Comparison of ENCODE assay signal across 25 cellular contexts in the genomic region with DNA sequence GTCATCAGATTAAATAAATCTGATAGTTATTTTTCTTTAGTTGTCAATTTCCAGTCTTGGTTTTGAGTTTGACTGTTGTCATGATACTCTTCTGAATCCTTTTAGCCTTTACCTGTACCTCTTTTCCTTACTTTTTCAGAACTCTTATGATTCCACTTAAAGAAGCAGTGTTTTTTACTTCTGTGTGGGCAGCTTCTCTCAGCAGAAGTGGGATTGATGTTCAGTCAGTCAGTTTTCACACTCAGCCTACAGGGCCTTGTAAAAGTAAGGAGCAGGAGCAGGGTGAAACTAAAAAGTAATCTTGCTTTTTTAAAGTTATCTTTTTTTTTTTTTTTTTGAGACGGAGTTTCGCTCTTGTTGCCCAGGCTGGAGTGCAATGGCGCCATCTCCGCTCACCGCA.
"Had no signal": no experiment of that assay in that cellular context is flagged by ENCODE, and none has a peak within 500 bp of the region (broad histone marks: within the 10 kb centered on the region; RNA-seq: fewer than 3 reads in every experiment).

No MANE protein-coding gene starts in this region.

- H3K27ac Mint-ChIP-seq: mesothelial cell of epicardium; nephron; neural progenitor cell; stimulated activated naive B cell treated with anti-CD40 and anti-IgM and Interleukin-4, amounts not matched to agents 10 μg/mL and 1 μg/mL and 100 μg/mL, for 72 hours had no signal

- H3K4me1 ChIP-seq: prostate gland had no signal

- H3K4me3 ChIP-seq: esophagus squamous epithelium, heart right ventricle, left lung, mucosa of descending colon, neural progenitor cell, prostate gland, sigmoid colon, stomach, thyroid gland, vagina had no signal

- H3K4me2 ChIP-seq: neural progenitor cell had no signal

- H3K36me3 ChIP-seq: esophagus squamous epithelium, left lung, neural progenitor cell, prostate gland, sigmoid colon, stomach, thyroid gland, vagina had no signal

- H3K9me3 Mint-ChIP-seq: effector memory CD8-positive, alpha-beta T cell; mesothelial cell of epicardium; naive B cell; nephron; neural progenitor cell; stimulated activated naive B cell treated with anti-CD40 and anti-IgM and Interleukin-4, amounts not matched to agents 10 μg/mL and 1 μg/mL and 100 μg/mL, for 72 hours had no signal

- H2AFZ ChIP-seq: neural progenitor cell had no signal

- H3K36me3 Mint-ChIP-seq: naive B cell, neural progenitor cell had no signal

- H3K27ac ChIP-seq: esophagus squamous epithelium, heart right ventricle, left lung, neural progenitor cell, prostate gland, sigmoid colon, stomach, thyroid gland, vagina had no signal

- H3K27me3 ChIP-seq: esophagus squamous epithelium, heart right ventricle, left lung, neural progenitor cell, sigmoid colon, stomach, thyroid gland, vagina had no signal

- H3K9me3 ChIP-seq: esophagus squamous epithelium, heart right ventricle, left lung, mucosa of descending colon, prostate gland, sigmoid colon, stomach, thyroid gland, vagina had no signal

- ATAC-seq: effector memory CD8-positive, alpha-beta T cell; heart right ventricle; left cardiac atrium; left lung; mucosa of descending colon; right cardiac atrium; stimulated activated naive B cell treated with anti-CD40 and anti-IgM and Interleukin-4, amounts not matched to agents 10 μg/mL and 1 μg/mL and 100 μg/mL, for 72 hours had no signal

- H3K27me3 Mint-ChIP-seq: effector memory CD8-positive, alpha-beta T cell; naive B cell; stimulated activated naive B cell treated with anti-CD40 and anti-IgM and Interleukin-4, amounts not matched to agents 10 μg/mL and 1 μg/mL and 100 μg/mL, for 72 hours had no signal

- H3K4me3 Mint-ChIP-seq: mesothelial cell of epicardium; nephron; neural progenitor cell; stimulated activated naive B cell treated with anti-CD40 and anti-IgM and Interleukin-4, amounts not matched to agents 10 μg/mL and 1 μg/mL and 100 μg/mL, for 72 hours had no signal

- DNase-seq: cortex of kidney; effector memory CD8-positive, alpha-beta T cell; erythroblast; esophagus squamous epithelium; foreskin melanocyte; glutamatergic neuron; heart right ventricle; hippocampal formation; left cardiac atrium; left lung; mesenchymal stem cell; mucosa of descending colon; naive B cell; right cardiac atrium; stimulated activated CD4-positive, alpha-beta T cell treated with anti-CD3 and anti-CD28 coated beads, Interleukin-4, amount 100 ng/mL, for 4 hours; stimulated activated naive B cell treated with anti-CD40 and anti-IgM and Interleukin-4, amounts not matched to agents 10 μg/mL and 1 μg/mL and 100 μg/mL, for 72 hours; thyroid gland; trophoblast cell had no signal
